27 cellular contexts compared by ENCODE assay signal in the genomic region with DNA sequence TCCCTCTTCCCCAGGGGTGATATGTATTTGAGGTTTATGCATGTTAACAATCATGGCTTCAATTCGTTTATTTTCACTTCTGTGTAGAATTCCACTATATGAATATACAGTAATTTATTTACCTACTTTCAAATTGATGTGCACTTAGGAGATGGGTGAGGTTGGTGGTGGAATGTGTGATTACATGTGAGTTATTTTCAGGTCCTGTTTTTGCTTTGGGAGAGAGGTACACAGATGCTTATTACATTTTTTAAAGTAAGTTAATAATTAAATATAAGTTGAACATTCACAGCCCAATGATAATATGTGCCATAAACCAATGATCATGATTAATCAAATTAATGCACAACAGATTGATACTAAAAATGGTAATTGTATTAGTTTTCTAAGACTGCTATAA.
"Had no signal": no experiment of that assay in that cellular context is flagged by ENCODE, and none has a peak within 500 bp of the region (broad histone marks: within the 10 kb centered on the region; RNA-seq: fewer than 3 reads in every experiment).

No MANE protein-coding gene starts in this region.

- H3K9me3 ChIP-seq: adrenal gland, MG63, SJCRH30 had no signal

- ATAC-seq: activated naive CD4-positive, alpha-beta T cell treated with anti-CD3 and anti-CD28 coated beads, Interleukin-2, amount 50 U/mL, for 72 hours; activated T-cell treated with anti-CD3 and anti-CD28 coated beads, Interleukin-2, amount 50 U/mL, for 4 hours; PC-3 had no signal

- DNase-seq: activated CD4-positive, alpha-beta memory T cell treated with anti-CD3 and anti-CD28 coated beads for 36 hours; activated CD4-positive, alpha-beta T cell treated with anti-CD3 and anti-CD28 coated beads, Interleukin-2, amount 50 U/mL, for 1 hour; activated CD8-positive, alpha-beta memory T cell treated with anti-CD3 and anti-CD28 coated beads, Interleukin-2, amount 50 U/mL, for 4 hours; activated gamma-delta T cell treated with Interleukin-2 at 50 U/mL for 16 hours; activated naive CD4-positive, alpha-beta T cell treated with anti-CD3 and anti-CD28 coated beads for 36 hours; activated T-cell treated with anti-CD3 and anti-CD28 coated beads for 4 hours; activated T-cell treated with anti-CD3 and anti-CD28 coated beads, Interleukin-2, amount 50 U/mL, for 4 hours; adrenal gland; caudate nucleus; cerebellar nuclear complex; Kasumi-1; MG63; NCI-H1048; NCI-H1105 treated with DMSO at 0.1 percent for 48 hours; NCI-H1436; NCI-H1694; NCI-H1930; NCI-H2081 treated with DMSO at 0.1 percent for 48 hours; NCI-H345; NCI-H524 treated with DMSO at 0.1 percent for 48 hours; PC-3; SHP77; SJCRH30 had no signal

- H3K4me3 ChIP-seq: adrenal gland, MG63, SJCRH30, SK-N-MC had no signal

- H3K27me3 ChIP-seq: adrenal gland, MG63, SJCRH30 had no signal

- H3K27ac ChIP-seq: adrenal gland, SJCRH30, SK-N-MC had no signal

- H3K36me3 ChIP-seq: adrenal gland, MG63, SJCRH30 had no signal

- H3K4me1 ChIP-seq: adrenal gland had no signal

- FAIRE-seq: bronchial epithelial cell, TTC549 had no signal
